ENCODE assay signal across 1 cellular context in the genomic region with DNA sequence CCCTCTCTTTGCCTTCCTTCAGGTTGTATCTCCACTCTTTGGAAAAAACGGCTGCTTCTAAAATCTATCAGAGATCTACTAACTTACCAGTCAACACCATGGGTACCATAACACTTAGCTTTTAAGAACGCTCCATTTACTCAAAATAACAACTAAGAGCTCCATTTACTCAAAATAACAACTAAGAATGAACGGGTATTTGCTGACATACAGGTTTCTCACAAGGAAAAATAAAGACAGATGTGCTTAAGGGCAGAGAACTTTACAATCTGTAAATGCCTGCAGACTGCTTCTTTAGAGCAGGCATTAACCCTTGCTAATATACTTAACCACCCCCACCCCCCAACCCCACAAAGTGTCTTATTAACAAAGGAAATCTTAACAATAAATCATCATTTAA.
TF ChIP-seq lines count a peak whose summit lies in the region.

No MANE protein-coding gene starts in this region.

TF ChIP-seq in WTC11, 78 proteins besides CTCF, POLR2A, EP300 and RAD21 (continued from another document):
- TF ChIP-seq ARID4B (CRISPR knock-in tag; IDR thresholded peaks at IDR 0.05; ENCODE audit: borderline replicate concordance) (no peak), TEAD1 (CRISPR knock-in tag; IDR thresholded peaks at IDR 0.05) (no peak), CREB1 (CRISPR knock-in tag; IDR thresholded peaks at IDR 0.05) (no peak), MAX (CRISPR knock-in tag; IDR thresholded peaks at IDR 0.05) (no peak), ZBTB21 (CRISPR knock-in tag; IDR thresholded peaks at IDR 0.05; ENCODE audit: borderline replicate concordance) (no peak), NR2C2 (CRISPR knock-in tag; IDR thresholded peaks at IDR 0.05) (no peak), GTF2I (CRISPR knock-in tag; conservative IDR thresholded peaks at IDR 0.05) (no peak), MXD4 (CRISPR knock-in tag; IDR thresholded peaks at IDR 0.05; ENCODE audit: borderline replicate concordance) (no peak), NFYB (CRISPR knock-in tag; conservative IDR thresholded peaks at IDR 0.05; ENCODE audit: low read depth) (no peak)
- TF ChIP-seq, protein P1, sequence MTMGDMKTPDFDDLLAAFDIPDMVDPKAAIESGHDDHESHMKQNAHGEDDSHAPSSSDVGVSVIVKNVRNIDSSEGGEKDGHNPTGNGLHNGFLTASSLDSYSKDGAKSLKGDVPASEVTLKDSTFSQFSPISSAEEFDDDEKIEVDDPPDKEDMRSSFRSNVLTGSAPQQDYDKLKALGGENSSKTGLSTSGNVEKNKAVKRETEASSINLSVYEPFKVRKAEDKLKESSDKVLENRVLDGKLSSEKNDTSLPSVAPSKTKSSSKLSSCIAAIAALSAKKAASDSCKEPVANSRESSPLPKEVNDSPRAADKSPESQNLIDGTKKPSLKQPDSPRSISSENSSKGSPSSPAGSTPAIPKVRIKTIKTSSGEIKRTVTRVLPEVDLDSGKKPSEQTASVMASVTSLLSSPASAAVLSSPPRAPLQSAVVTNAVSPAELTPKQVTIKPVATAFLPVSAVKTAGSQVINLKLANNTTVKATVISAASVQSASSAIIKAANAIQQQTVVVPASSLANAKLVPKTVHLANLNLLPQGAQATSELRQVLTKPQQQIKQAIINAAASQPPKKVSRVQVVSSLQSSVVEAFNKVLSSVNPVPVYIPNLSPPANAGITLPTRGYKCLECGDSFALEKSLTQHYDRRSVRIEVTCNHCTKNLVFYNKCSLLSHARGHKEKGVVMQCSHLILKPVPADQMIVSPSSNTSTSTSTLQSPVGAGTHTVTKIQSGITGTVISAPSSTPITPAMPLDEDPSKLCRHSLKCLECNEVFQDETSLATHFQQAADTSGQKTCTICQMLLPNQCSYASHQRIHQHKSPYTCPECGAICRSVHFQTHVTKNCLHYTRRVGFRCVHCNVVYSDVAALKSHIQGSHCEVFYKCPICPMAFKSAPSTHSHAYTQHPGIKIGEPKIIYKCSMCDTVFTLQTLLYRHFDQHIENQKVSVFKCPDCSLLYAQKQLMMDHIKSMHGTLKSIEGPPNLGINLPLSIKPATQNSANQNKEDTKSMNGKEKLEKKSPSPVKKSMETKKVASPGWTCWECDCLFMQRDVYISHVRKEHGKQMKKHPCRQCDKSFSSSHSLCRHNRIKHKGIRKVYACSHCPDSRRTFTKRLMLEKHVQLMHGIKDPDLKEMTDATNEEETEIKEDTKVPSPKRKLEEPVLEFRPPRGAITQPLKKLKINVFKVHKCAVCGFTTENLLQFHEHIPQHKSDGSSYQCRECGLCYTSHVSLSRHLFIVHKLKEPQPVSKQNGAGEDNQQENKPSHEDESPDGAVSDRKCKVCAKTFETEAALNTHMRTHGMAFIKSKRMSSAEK (CRISPR knock-in tag; IDR thresholded peaks at IDR 0.05; ENCODE audit: borderline replicate concordance): no peak
- TF ChIP-seq, protein P2, sequence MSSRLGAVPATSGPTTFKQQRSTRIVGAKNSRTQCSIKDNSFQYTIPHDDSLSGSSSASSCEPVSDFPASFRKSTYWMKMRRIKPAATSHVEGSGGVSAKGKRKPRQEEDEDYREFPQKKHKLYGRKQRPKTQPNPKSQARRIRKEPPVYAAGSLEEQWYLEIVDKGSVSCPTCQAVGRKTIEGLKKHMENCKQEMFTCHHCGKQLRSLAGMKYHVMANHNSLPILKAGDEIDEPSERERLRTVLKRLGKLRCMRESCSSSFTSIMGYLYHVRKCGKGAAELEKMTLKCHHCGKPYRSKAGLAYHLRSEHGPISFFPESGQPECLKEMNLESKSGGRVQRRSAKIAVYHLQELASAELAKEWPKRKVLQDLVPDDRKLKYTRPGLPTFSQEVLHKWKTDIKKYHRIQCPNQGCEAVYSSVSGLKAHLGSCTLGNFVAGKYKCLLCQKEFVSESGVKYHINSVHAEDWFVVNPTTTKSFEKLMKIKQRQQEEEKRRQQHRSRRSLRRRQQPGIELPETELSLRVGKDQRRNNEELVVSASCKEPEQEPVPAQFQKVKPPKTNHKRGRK (CRISPR knock-in tag; IDR thresholded peaks at IDR 0.05; ENCODE audit: borderline replicate concordance): no peak
